Comparison of ENCODE assay signal across 1 cellular context in genomic region chr16:81790277-81790676, GRCh38.
TF ChIP-seq lines count a peak whose summit lies in the region.

No MANE protein-coding gene starts in this region.

TF ChIP-seq in HepG2, 621 proteins besides CTCF, POLR2A, EP300 and RAD21:
- TF ChIP-seq ZNF263 (CRISPR knock-in tag; IDR thresholded peaks at IDR 0.05) = no peak
- peak; percentile 38; the same call in 1 of the 2 replicates for TF ChIP-seq ATF7 (IDR thresholded peaks at IDR 0.05)
- TF ChIP-seq ATF7 (CRISPR knock-in tag; IDR thresholded peaks at IDR 0.05) = no peak
- peak; percentile 35; the same call in 1 of the 2 replicates for TF ChIP-seq CREB1 (IDR thresholded peaks at IDR 0.05)
- TF ChIP-seq CREB1 (CRISPR knock-in tag; IDR thresholded peaks at IDR 0.05) = no peak
TF ChIP-seq in HepG2: peak in this region for 2.
